Comparison of ENCODE assay signal across 29 cellular contexts in the genomic region with DNA sequence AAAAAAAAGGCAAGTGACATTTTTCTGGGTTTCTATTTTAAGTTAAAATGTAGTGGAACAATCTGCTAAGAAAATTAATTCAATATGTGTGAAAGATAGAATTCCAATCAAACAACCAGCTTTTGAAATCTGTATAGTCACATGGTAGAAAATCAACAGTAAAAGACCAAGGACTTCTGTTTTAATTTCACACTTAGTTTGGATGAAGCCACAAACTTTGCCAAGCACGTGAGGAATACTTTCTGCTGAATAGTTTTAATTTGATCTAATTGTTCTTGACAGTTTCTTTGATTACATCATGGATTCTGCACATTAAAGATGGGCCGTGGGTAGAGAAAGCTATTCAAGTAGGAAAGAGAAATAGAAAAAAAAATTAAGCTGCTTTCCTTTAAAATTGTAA.
"Had no signal": no experiment of that assay in that cellular context is flagged by ENCODE, and none has a peak within 500 bp of the region (broad histone marks: within the 10 kb centered on the region; RNA-seq: fewer than 3 reads in every experiment).

No MANE protein-coding gene starts in this region.

- H3K27me3 ChIP-seq: adrenal gland, breast epithelium, cardiac muscle cell, colonic mucosa, esophagus squamous epithelium had no signal

- H3K27ac ChIP-seq: adrenal gland, breast epithelium, cardiac muscle cell, colonic mucosa, epithelial cell of prostate, esophagus squamous epithelium had no signal

- H3K4me3 ChIP-seq: adrenal gland, breast epithelium, cardiac muscle cell, colonic mucosa, esophagus squamous epithelium had no signal

- DNase-seq: activated CD4-positive, alpha-beta memory T cell treated with anti-CD3 and anti-CD28 coated beads for 36 hours; activated CD4-positive, alpha-beta T cell treated with anti-CD3 and anti-CD28 coated beads for 36 hours; activated CD4-positive, alpha-beta T cell treated with anti-CD3 and anti-CD28 coated beads, Interleukin-2, amount 10 ng/mL, durations not matched to agents 24 days and 14 days; activated CD8-positive, alpha-beta memory T cell treated with anti-CD3 and anti-CD28 coated beads, Interleukin-2, amount 10 ng/mL, durations not matched to agents 7 days and 5 days; activated CD8-positive, alpha-beta memory T cell treated with anti-CD3 and anti-CD28 coated beads, Interleukin-2, amount 50 U/mL, for 4 hours; activated CD8-positive, alpha-beta T cell treated with anti-CD3 and anti-CD28 coated beads, Interleukin-2, amount 10 ng/mL, durations not matched to agents 7 days and 5 days; activated effector memory CD4-positive, alpha-beta T cell treated with anti-CD3 and anti-CD28 coated beads, Interleukin-2, amount 50 U/mL, for 16 hours; activated naive CD4-positive, alpha-beta T cell treated with anti-CD3 and anti-CD28 coated beads for 36 hours; activated naive CD8-positive, alpha-beta T cell treated with anti-CD3 and anti-CD28 coated beads for 36 hours; activated naive CD8-positive, alpha-beta T cell treated with anti-CD3 and anti-CD28 coated beads, Interleukin-2, amount 50 U/mL, for 24 hours; activated T-cell treated with anti-CD3 and anti-CD28 coated beads, Interleukin-2, amount 50 U/mL, for 1 hour; activated T-cell treated with anti-CD3 and anti-CD28 coated beads, Interleukin-2, amount 50 U/mL, for 48 hours; adrenal gland; amygdala; aorta; central memory CD4-positive, alpha-beta T cell; cerebellar nuclear complex; colonic mucosa; effector CD8-positive, alpha-beta T cell; esophagus squamous epithelium; foreskin fibroblast; T-helper 1 cell; T-helper 17 cell; T1000 had no signal

- H3K9me3 ChIP-seq: adrenal gland, breast epithelium, colonic mucosa, esophagus squamous epithelium had no signal

- ATAC-seq: activated CD4-positive, alpha-beta T cell treated with anti-CD3 and anti-CD28 coated beads for 36 hours; activated CD4-positive, CD25-positive, alpha-beta regulatory T cell treated with anti-CD3 and anti-CD28 coated beads, Interleukin-2, amount 50 U/mL, for 24 hours; activated CD8-positive, alpha-beta memory T cell treated with anti-CD3 and anti-CD28 coated beads, Interleukin-2, amount 10 ng/mL, durations not matched to agents 7 days and 5 days; activated CD8-positive, alpha-beta T cell treated with anti-CD3 and anti-CD28 coated beads, Interleukin-2, amount 10 ng/mL, durations not matched to agents 7 days and 5 days; activated naive CD8-positive, alpha-beta T cell treated with anti-CD3 and anti-CD28 coated beads, Interleukin-2, amount 50 U/mL, for 24 hours; T-helper 17 cell; WTC11 had no signal

- H3K36me3 ChIP-seq: adrenal gland, breast epithelium, cardiac muscle cell, colonic mucosa, esophagus squamous epithelium had no signal

- H3K4me1 ChIP-seq: adrenal gland, breast epithelium, colonic mucosa had no signal
